In the genomic region with DNA sequence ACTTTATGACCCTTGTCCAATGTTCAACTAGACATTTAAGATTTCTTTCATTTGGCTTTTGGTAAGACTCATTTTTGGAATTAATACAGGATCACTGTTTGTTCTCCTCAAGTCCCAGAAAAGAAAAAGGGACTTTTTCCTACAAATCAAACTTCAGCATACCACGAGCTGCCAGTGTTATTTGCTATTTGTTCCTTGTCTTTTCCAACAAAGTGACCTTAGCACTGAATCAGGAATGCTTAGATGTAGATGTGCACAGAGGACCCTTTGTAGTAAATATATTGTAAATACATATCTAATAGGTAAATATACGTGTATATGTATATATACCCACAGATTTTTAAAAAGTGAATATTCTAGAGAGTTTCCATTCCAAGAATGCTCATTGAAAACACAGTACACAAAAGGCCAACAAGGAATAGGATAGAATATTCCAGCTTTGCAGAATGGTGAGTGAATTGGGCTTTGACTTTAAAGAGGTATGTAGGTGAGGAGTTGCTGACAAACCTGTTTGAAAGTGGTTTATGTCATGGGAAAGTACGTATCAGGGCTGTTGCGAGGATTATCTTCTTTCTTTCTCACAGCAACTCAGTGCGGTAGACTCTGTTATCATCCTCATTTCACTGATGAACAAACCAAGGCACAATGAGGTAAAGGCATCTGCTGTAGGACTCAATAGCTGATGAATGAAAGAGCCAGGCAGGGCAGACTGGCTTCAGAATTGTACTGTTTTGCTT, we compare ENCODE assay signal across 2 cellular contexts.
TF ChIP-seq lines count a peak whose summit lies in the region.

No MANE protein-coding gene starts in this region.

TF ChIP-seq in SK-N-SH, 30 proteins besides CTCF, POLR2A, EP300 and RAD21 (continued from another document):
- TF ChIP-seq USF1 (IDR thresholded peaks at IDR 0.05; ENCODE audit: borderline replicate concordance, low read depth) = no peak
- no peak for TF ChIP-seq FOSL2 (IDR thresholded peaks at IDR 0.05; ENCODE audit: borderline replicate concordance, low read depth)
- TF ChIP-seq GATA2 (CRISPR knock-in tag; IDR thresholded peaks at IDR 0.05) = no peak
TF ChIP-seq in SK-N-SH: peak in this region for 0.

TF ChIP-seq in SK-N-SH treated with all-trans-retinoic acid at 6 μM for 48 hours, 23 proteins besides CTCF, POLR2A, EP300 and RAD21 (continued from another document):
- TF ChIP-seq POU6F1 (CRISPR knock-in tag; IDR thresholded peaks at IDR 0.05; ENCODE audit: borderline replicate concordance, low read depth) (no peak), RARB (CRISPR knock-in tag; IDR thresholded peaks at IDR 0.05) (no peak), ZNF565 (CRISPR knock-in tag; conservative IDR thresholded peaks at IDR 0.05; ENCODE audit: low read depth) (no peak), ARNTL (CRISPR knock-in tag; IDR thresholded peaks at IDR 0.05; ENCODE audit: borderline replicate concordance, low read depth) (no peak), CSDC2 (CRISPR knock-in tag; IDR thresholded peaks at IDR 0.05) (no peak), OSR1 (CRISPR knock-in tag; IDR thresholded peaks at IDR 0.05) (no peak)
- TF ChIP-seq, protein P1, sequence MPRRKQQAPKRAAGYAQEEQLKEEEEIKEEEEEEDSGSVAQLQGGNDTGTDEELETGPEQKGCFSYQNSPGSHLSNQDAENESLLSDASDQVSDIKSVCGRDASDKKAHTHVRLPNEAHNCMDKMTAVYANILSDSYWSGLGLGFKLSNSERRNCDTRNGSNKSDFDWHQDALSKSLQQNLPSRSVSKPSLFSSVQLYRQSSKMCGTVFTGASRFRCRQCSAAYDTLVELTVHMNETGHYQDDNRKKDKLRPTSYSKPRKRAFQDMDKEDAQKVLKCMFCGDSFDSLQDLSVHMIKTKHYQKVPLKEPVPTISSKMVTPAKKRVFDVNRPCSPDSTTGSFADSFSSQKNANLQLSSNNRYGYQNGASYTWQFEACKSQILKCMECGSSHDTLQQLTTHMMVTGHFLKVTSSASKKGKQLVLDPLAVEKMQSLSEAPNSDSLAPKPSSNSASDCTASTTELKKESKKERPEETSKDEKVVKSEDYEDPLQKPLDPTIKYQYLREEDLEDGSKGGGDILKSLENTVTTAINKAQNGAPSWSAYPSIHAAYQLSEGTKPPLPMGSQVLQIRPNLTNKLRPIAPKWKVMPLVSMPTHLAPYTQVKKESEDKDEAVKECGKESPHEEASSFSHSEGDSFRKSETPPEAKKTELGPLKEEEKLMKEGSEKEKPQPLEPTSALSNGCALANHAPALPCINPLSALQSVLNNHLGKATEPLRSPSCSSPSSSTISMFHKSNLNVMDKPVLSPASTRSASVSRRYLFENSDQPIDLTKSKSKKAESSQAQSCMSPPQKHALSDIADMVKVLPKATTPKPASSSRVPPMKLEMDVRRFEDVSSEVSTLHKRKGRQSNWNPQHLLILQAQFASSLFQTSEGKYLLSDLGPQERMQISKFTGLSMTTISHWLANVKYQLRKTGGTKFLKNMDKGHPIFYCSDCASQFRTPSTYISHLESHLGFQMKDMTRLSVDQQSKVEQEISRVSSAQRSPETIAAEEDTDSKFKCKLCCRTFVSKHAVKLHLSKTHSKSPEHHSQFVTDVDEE (CRISPR knock-in tag; IDR thresholded peaks at IDR 0.05) = no peak
- TF ChIP-seq, protein P2, sequence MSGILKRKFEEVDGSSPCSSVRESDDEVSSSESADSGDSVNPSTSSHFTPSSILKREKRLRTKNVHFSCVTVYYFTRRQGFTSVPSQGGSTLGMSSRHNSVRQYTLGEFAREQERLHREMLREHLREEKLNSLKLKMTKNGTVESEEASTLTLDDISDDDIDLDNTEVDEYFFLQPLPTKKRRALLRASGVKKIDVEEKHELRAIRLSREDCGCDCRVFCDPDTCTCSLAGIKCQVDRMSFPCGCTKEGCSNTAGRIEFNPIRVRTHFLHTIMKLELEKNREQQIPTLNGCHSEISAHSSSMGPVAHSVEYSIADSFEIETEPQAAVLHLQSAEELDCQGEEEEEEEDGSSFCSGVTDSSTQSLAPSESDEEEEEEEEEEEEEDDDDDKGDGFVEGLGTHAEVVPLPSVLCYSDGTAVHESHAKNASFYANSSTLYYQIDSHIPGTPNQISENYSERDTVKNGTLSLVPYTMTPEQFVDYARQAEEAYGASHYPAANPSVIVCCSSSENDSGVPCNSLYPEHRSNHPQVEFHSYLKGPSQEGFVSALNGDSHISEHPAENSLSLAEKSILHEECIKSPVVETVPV (CRISPR knock-in tag; IDR thresholded peaks at IDR 0.05) = no peak
- TF ChIP-seq, protein P3, sequence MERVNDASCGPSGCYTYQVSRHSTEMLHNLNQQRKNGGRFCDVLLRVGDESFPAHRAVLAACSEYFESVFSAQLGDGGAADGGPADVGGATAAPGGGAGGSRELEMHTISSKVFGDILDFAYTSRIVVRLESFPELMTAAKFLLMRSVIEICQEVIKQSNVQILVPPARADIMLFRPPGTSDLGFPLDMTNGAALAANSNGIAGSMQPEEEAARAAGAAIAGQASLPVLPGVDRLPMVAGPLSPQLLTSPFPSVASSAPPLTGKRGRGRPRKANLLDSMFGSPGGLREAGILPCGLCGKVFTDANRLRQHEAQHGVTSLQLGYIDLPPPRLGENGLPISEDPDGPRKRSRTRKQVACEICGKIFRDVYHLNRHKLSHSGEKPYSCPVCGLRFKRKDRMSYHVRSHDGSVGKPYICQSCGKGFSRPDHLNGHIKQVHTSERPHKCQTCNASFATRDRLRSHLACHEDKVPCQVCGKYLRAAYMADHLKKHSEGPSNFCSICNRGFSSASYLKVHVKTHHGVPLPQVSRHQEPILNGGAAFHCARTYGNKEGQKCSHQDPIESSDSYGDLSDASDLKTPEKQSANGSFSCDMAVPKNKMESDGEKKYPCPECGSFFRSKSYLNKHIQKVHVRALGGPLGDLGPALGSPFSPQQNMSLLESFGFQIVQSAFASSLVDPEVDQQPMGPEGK (CRISPR knock-in tag; IDR thresholded peaks at IDR 0.05; ENCODE audit: borderline replicate concordance) = no peak
